ENCODE assay signal across 16 cellular contexts in genomic region chr9:68762570-68762969, GRCh38.
"Had no signal": no experiment of that assay in that cellular context is flagged by ENCODE, and none has a peak within 500 bp of the region (broad histone marks: within the 10 kb centered on the region; RNA-seq: fewer than 3 reads in every experiment).

No MANE protein-coding gene starts in this region.

- H3K9me3 ChIP-seq: adrenal gland, colonic mucosa had no signal

- H3K4me3 ChIP-seq: adrenal gland, colonic mucosa, heart right ventricle, left lung, vagina had no signal

- ATAC-seq: activated T-helper 17 cell treated with anti-CD3 and anti-CD28 coated beads, Interleukin-2, amount 50 U/mL, for 72 hours; left lung; natural killer cell; right cardiac atrium had no signal

- H3K4me3 Mint-ChIP-seq: activated CD4-positive, alpha-beta T cell treated with anti-CD3 and anti-CD28 coated beads, Interleukin-2, amount 10 ng/mL, durations not matched to agents 7 days and 5 days; activated naive CD4-positive, alpha-beta T cell treated with anti-CD3 and anti-CD28 coated beads for 36 hours; activated T-helper 17 cell treated with anti-CD3 and anti-CD28 coated beads, Interleukin-2, amount 50 U/mL, for 72 hours; natural killer cell had no signal

- H3K27me3 Mint-ChIP-seq: progenitor cell of endocrine pancreas had no signal

- H3K4me1 ChIP-seq: adrenal gland, colonic mucosa, vagina had no signal

- H3K27ac ChIP-seq: adrenal gland, colonic mucosa, heart right ventricle, vagina had no signal

- H3K27me3 ChIP-seq: adrenal gland, colonic mucosa, heart right ventricle, left lung, vagina had no signal

- H3K4me1 Mint-ChIP-seq: activated CD4-positive, alpha-beta T cell treated with anti-CD3 and anti-CD28 coated beads, Interleukin-2, amount 10 ng/mL, durations not matched to agents 7 days and 5 days; activated T-helper 17 cell treated with anti-CD3 and anti-CD28 coated beads, Interleukin-2, amount 50 U/mL, for 72 hours; natural killer cell had no signal

- H3K27ac Mint-ChIP-seq: activated CD4-positive, alpha-beta T cell treated with anti-CD3 and anti-CD28 coated beads, Interleukin-2, amount 10 ng/mL, durations not matched to agents 7 days and 5 days; activated naive CD4-positive, alpha-beta T cell treated with anti-CD3 and anti-CD28 coated beads for 36 hours; activated T-helper 17 cell treated with anti-CD3 and anti-CD28 coated beads, Interleukin-2, amount 50 U/mL, for 72 hours; natural killer cell; progenitor cell of endocrine pancreas had no signal

- DNase-seq: activated CD4-positive, alpha-beta T cell treated with anti-CD3 and anti-CD28 coated beads, Interleukin-2, amount 10 ng/mL, durations not matched to agents 7 days and 5 days; activated CD4-positive, CD25-positive, alpha-beta regulatory T cell; activated naive CD4-positive, alpha-beta T cell treated with anti-CD3 and anti-CD28 coated beads for 36 hours; activated T-cell treated with anti-CD3 and anti-CD28 coated beads for 4 hours; adrenal gland; colonic mucosa; heart right ventricle; islet precursor cell; left lung; natural killer cell; occipital lobe; right cardiac atrium; small intestine had no signal

- H3K36me3 ChIP-seq: adrenal gland, colonic mucosa, heart right ventricle, left lung, vagina had no signal
